1 cellular context compared by ENCODE assay signal in genomic region chr13:110182003-110182402, GRCh38.
TF ChIP-seq lines count a peak whose summit lies in the region.

No MANE protein-coding gene starts in this region.

TF ChIP-seq in H1, 55 proteins besides CTCF, POLR2A, EP300 and RAD21 (continued from another document):
- TF ChIP-seq USF2 (IDR thresholded peaks at IDR 0.05; ENCODE audit: low read length) (no peak), SAP30 (IDR thresholded peaks at IDR 0.05; ENCODE audit: insufficient read depth, insufficient replicate concordance, low read length) (no peak), GABPA (IDR thresholded peaks at IDR 0.05; ENCODE audit: borderline replicate concordance, insufficient read depth, low read length) (no peak), POLR2AphosphoS5 (IDR thresholded peaks at IDR 0.05; ENCODE audit: low read depth, low read length) (no peak), CREB1 (IDR thresholded peaks at IDR 0.05) (no peak), NRF1 (IDR thresholded peaks at IDR 0.05; ENCODE audit: low read depth, low read length) (no peak), CBX8 (IDR thresholded peaks at IDR 0.05; ENCODE audit: borderline replicate concordance, low read depth, low read length) (no peak), RBBP5 (IDR thresholded peaks at IDR 0.05; ENCODE audit: borderline replicate concordance, low read depth, low read length) (no peak), BCL11A (IDR thresholded peaks at IDR 0.05; ENCODE audit: low read depth in 2 of 2, low read length in 2 of 2) (no peak), MAFK (IDR thresholded peaks at IDR 0.05; ENCODE audit: low read depth, low read length) (no peak), SP4 (IDR thresholded peaks at IDR 0.05; ENCODE audit: low read length) (no peak)
